12 cellular contexts compared by ENCODE assay signal in genomic region chr9:121750715-121751623, GRCh38.
DNase-seq lines count a peak whose midpoint lies in the region; TF ChIP-seq lines count a peak whose summit lies in the region.
"Had no signal": no experiment of that assay in that cellular context is flagged by ENCODE, and none has a peak within 500 bp of the region (broad histone marks: within the 10 kb centered on the region; RNA-seq: fewer than 3 reads in every experiment).

No MANE protein-coding gene starts in this region.

- H3K4me3 ChIP-seq in adrenal gland, result no peak overlapping the region
- H3K4me3 ChIP-seq in prostate gland, result no peak overlapping the region
- no peak overlapping the region for H3K4me3 ChIP-seq in BE2C (ENCODE audit: low read depth, low read length)

- 66 to 77% (median 74%) methylated on average over 15 to 17 of the region's 17 CpGs for WGBS in adrenal gland, 4 donors
- 56% methylated on average over 17 of the region's 17 CpGs for WGBS in prostate gland

- DNase-seq in COLO829 (ENCODE audit: low spot score) (peak; percentile 97), adrenal gland (peak in 1 of 7 donors; percentile 53), inferior parietal cortex (ENCODE audit: extremely low spot score) (peak; percentile 76), prostate gland (ENCODE audit: low spot score) (peak; percentile 52), BE2C (no peak), AG08395 (ENCODE audit: low spot score) (no peak), hepatic stellate cell (ENCODE audit: low spot score) (no peak)
- DNase-seq in activated CD4-positive, alpha-beta T cell treated with anti-CD3 and anti-CD28 coated beads, Interleukin-2, amount 50 U/mL, for 48 hours, result no peak
- DNase-seq: activated naive CD4-positive, alpha-beta T cell treated with anti-CD3 and anti-CD28 coated beads, Interleukin-2, amount 10 ng/mL, durations not matched to agents 7 days and 5 days; NCI-H226; SIG-M5 had no signal

- no peaks in the 10 kb centered on the region for H3K9me3 ChIP-seq in adrenal gland (replicated peaks in 1 of 3)
- no peaks in the 10 kb centered on the region for H3K9me3 ChIP-seq in prostate gland
- no peaks in the 10 kb centered on the region for H3K9me3 ChIP-seq in BE2C

- TF ChIP-seq CTCF in adrenal gland (IDR thresholded peaks at IDR 0.05) (no peak), prostate gland (IDR thresholded peaks at IDR 0.05) (no peak), BE2C (IDR thresholded peaks at IDR 0.05; ENCODE audit: low read depth, low read length) (no peak)

- H3K4me1 ChIP-seq in adrenal gland (replicated peaks in 1 of 2) (peaks cover 72 to 84% of the 10 kb centered on the region in 2 donors), prostate gland (replicated peaks) (peaks cover 5% of the 10 kb centered on the region), BE2C (peaks cover 8% of the 10 kb centered on the region; the same call in 1 of the 2 replicates)
- H3K4me1 ChIP-seq: parathyroid adenoma had no signal

- intact Hi-C loops in adrenal gland (cut with DNase I), result no loop called here
- intact Hi-C loops in prostate gland (cut with DNase I), result no loop called here

- H3K27ac ChIP-seq in adrenal gland, result peak overlapping the region in 4 of 5 donors; percentile 43 to 88 (median 72)
- H3K27ac ChIP-seq in prostate gland, result peak overlapping the region; percentile 1 to 2
- H3K27ac ChIP-seq: parathyroid adenoma had no signal

- TF ChIP-seq POLR2A in adrenal gland (IDR thresholded peaks at IDR 0.05) (no peak), prostate gland (IDR thresholded peaks at IDR 0.05) (no peak)

- H3K36me3 ChIP-seq in adrenal gland (replicated peaks in 1 of 2) (no peaks in the 10 kb centered on the region), prostate gland (no peaks in the 10 kb centered on the region), BE2C (no peaks in the 10 kb centered on the region)

- H3K27me3 ChIP-seq in adrenal gland (no peaks in the 10 kb centered on the region), prostate gland (replicated peaks; ENCODE audit: insufficient read depth) (no peaks in the 10 kb centered on the region), BE2C (no peaks in the 10 kb centered on the region)

Comparison
In these comparisons a context has a peak if more than half of its experiments do, and no peak if none do; other contexts are left out.
1. DNase-seq: peak in COLO829 (single experiment), inferior parietal cortex (single experiment) and prostate gland (single experiment); none in BE2C (single experiment), AG08395 (single experiment), activated CD4-positive, alpha-beta T cell treated with anti-CD3 and anti-CD28 coated beads, Interleukin-2, amount 50 U/mL, for 48 hours (0 of 2) and hepatic stellate cell (single experiment).